Comparison of ENCODE assay signal across 8 cellular contexts in the genomic region with DNA sequence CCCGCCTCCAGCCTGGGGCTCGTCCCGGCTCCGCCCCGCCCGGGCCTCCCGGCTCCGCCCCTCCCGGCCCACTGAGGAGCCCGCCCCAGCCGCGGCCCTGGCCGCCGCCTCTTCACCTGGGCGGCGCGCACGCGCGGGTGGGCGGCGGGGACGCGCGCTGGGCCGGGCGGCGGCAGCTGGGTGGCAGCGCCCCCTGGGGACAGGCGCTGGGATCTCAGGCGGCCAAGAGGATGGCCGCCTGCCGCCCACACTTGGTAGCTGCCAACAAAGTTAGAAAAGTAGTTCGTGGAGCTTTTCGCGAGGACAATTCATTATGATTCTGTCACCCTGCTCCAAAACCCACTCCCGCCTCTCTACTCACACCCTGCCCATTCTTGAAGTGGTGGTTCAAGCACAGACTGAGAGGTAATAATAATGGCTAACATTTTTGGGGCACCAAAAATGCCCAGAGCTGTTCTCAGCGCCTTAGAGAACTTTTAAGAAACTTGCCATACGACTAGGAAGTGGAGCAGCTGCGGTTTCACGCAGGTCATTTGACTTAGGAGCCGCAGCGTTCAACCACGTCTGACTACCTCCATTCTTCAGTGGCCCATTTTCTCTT. TPM values are rescaled to one million over a fixed set of nuclear protein-coding genes. Genes with fewer than 3 reads are reported as not detected.
DNase-seq lines count a peak whose midpoint lies in the region; ATAC-seq and TF ChIP-seq lines count a peak whose summit lies in the region.

No MANE protein-coding gene starts in this region.

- intact Hi-C loops in left ventricle myocardium inferior (cut with micrococcal nuclease) (loop anchor here (5.0 kb wide), 1 partner anchor 95 kb away; no protein-coding TSS in a partner anchor), posterior vena cava (cut with DNase I) (loop anchor here in 1 of 2 donors (2.0 kb wide), 1 partner anchor 92 kb away; no protein-coding TSS in a partner anchor)

- no peak for TF ChIP-seq EP300 in upper lobe of left lung (IDR thresholded peaks at IDR 0.05)

- ATAC-seq in HG02623 (IDR thresholded peaks at IDR 0.05; ENCODE audit: unreplicated experiment) (peak; percentile 81), upper lobe of left lung (ENCODE audit: low FRiP score in 2 of 2) (peak; percentile 95 to 98)

- TF ChIP-seq CTCF in GM12864 (IDR thresholded peaks at IDR 0.05; ENCODE audit: low read depth, low read length, missing control alignments) (peak; percentile 89), left ventricle myocardium inferior (IDR thresholded peaks at IDR 0.05; ENCODE audit: borderline replicate concordance) (peak; percentile 90), upper lobe of left lung (IDR thresholded peaks at IDR 0.05) (peak; percentile 96 to 99 (median 98))

- DNase-seq in GM12864 (ENCODE audit: low read depth), result peak; percentile 55
- DNase-seq in NCI-H1105 (lab: John Stamatoyannopoulos, UW), result peak; percentile 83
- DNase-seq in T follicular helper cell (ENCODE audit: low read depth), result peak; percentile 89
- DNase-seq in adipocyte (ENCODE audit: low read depth), result peak; percentile 95
- peak; percentile 92 for DNase-seq in left ventricle myocardium inferior
- DNase-seq in posterior vena cava (ENCODE audit: low spot score), result peak; percentile 97
- peak; percentile 94 to 99 for DNase-seq in upper lobe of left lung

- H3K9me3 ChIP-seq in adipocyte (ENCODE audit: control insufficient read depth, low read length), result no peaks in the 10 kb centered on the region
- no peaks in the 10 kb centered on the region for H3K9me3 ChIP-seq in left ventricle myocardium inferior (replicated peaks)
- H3K9me3 ChIP-seq in upper lobe of left lung, result no peaks in the 10 kb centered on the region

- H3K27me3 ChIP-seq in adipocyte (replicated peaks; ENCODE audit: control insufficient read depth, insufficient read depth, low read length), result no peaks in the 10 kb centered on the region
- peaks cover 4% of the 10 kb centered on the region for H3K27me3 ChIP-seq in left ventricle myocardium inferior (ENCODE audit: low read depth)
- H3K27me3 ChIP-seq in upper lobe of left lung, result no peaks in the 10 kb centered on the region

- H3K4me1 ChIP-seq in adipocyte (ENCODE audit: control insufficient read depth, insufficient read depth, low read length) (peaks cover 28% of the 10 kb centered on the region), left ventricle myocardium inferior (peaks cover 20% of the 10 kb centered on the region), upper lobe of left lung (peaks cover 15 to 41% (median 25%) of the 10 kb centered on the region in 4 donors)

- H3K9ac ChIP-seq in adipocyte (ENCODE audit: low read length), result peak overlapping the region; percentile 89

- no peak for TF ChIP-seq POLR2A in upper lobe of left lung (IDR thresholded peaks at IDR 0.05)

- WGBS in upper lobe of left lung, 2 donors, result 2% methylated on average over 11 to 19 of the region's 44 CpGs

- peak overlapping the region; percentile 79 for H3K4me3 ChIP-seq in GM12864 (ENCODE audit: low read depth, low read length)
- H3K4me3 ChIP-seq in adipocyte (ENCODE audit: low read length), result peak overlapping the region; percentile 91
- peak overlapping the region; percentile 92 for H3K4me3 ChIP-seq in left ventricle myocardium inferior
- peak overlapping the region; percentile 49 to 97 (median 94) for H3K4me3 ChIP-seq in upper lobe of left lung

- H3K27ac ChIP-seq in left ventricle myocardium inferior (replicated peaks) (peak overlapping the region; percentile 90), upper lobe of left lung (peak overlapping the region; percentile 89 to 95 (median 94))

- no peaks in the 10 kb centered on the region for H3K36me3 ChIP-seq in adipocyte (ENCODE audit: control insufficient read depth, insufficient read depth, low read length, severe bottlenecking)
- no peaks in the 10 kb centered on the region for H3K36me3 ChIP-seq in left ventricle myocardium inferior
- H3K36me3 ChIP-seq in upper lobe of left lung, result no peaks in the 10 kb centered on the region

RNA-seq across cellular contexts. Expression of a gene that starts 0.3 kb away (rescaled TPM):
- total RNA-seq in left ventricle myocardium inferior (5.5 TPM), posterior vena cava (100 to 1,000 TPM; 162 to 201 TPM), upper lobe of left lung (100 to 1,000 TPM in 3 of 6 donors, 10 to 100 TPM in 3; 63.0 to 139 (median 91.9) TPM)

RNA-seq across cellular contexts. Expression of a gene that starts 50.7 kb away (rescaled TPM):
- total RNA-seq in left ventricle myocardium inferior (10.1 TPM), posterior vena cava (10 to 100 TPM; 27.5 to 42.9 TPM), upper lobe of left lung (100 to 1,000 TPM in 1 of 6 donors, 10 to 100 TPM in 5; 35.6 to 101 (median 58.5) TPM)

Comparison
In these comparisons a context has a peak if more than half of its experiments do, and no peak if none do; other contexts are left out.
1. Peak in every context shown above with its lines: DNase-seq, ATAC-seq, H3K4me3 ChIP-seq and H3K27ac ChIP-seq.